Comparison of ENCODE assay signal across 20 cellular contexts in genomic region chr12:29426516-29426915, GRCh38. TPM values are rescaled to one million over a fixed set of nuclear protein-coding genes. Genes with fewer than 3 reads are reported as not detected.
A peak's percentile ranks its signal among the peaks of the same experiment; 100 is the strongest.
DNase-seq lines count a peak whose midpoint lies in the region; ATAC-seq, FAIRE-seq and TF ChIP-seq lines count a peak whose summit lies in the region.
"Had no signal": no experiment of that assay in that cellular context is flagged by ENCODE, and none has a peak within 500 bp of the region (broad histone marks: within the 10 kb centered on the region; RNA-seq: fewer than 3 reads in every experiment).

No MANE protein-coding gene starts in this region.

- H3K9ac ChIP-seq in SU-DHL-6 (ENCODE audit: low read length): no peak overlapping the region
- no peak overlapping the region for H3K9ac ChIP-seq in endothelial cell of umbilical vein (replicated peaks; ENCODE audit: extremely low read depth, insufficient read depth, low read length)
- H3K9ac ChIP-seq: BLaER1, GM23248 had no signal

- H3F3A ChIP-seq in SU-DHL-6 (ENCODE audit: insufficient read depth): peaks cover 17% of the 10 kb centered on the region

- no TSS peak for BruUV-seq in endothelial cell of umbilical vein (replicated peaks; lab: Mats Ljungman, UMichigan)

- H3K36me3 ChIP-seq in SU-DHL-6 (ENCODE audit: low read length): 0 out of 2 replicates have a peak, but pooled peaks cover 3% of the 10 kb centered on the region
- no peaks in the 10 kb centered on the region for H3K36me3 ChIP-seq in endothelial cell of umbilical vein (ENCODE audit: control insufficient read depth in 2 of 2, extremely low read depth in 1 of 2, insufficient read depth in 2 of 2, low read length in 2 of 2)
- H3K36me3 ChIP-seq in upper lobe of right lung: no peaks in the 10 kb centered on the region
- H3K36me3 ChIP-seq in aorta (ENCODE audit: control insufficient read depth in 1 of 2, insufficient read depth in 2 of 2, low read length in 1 of 2): no peaks in the 10 kb centered on the region
- no peaks in the 10 kb centered on the region for H3K36me3 ChIP-seq in esophagus muscularis mucosa
- H3K36me3 ChIP-seq: BLaER1 had no signal

- H3K9me3 ChIP-seq in SU-DHL-6 (ENCODE audit: insufficient read depth, low read length): no peaks in the 10 kb centered on the region
- no peaks in the 10 kb centered on the region for H3K9me3 ChIP-seq in endothelial cell of umbilical vein (replicated peaks; ENCODE audit: control insufficient read depth, insufficient read depth, low read length)
- H3K9me3 ChIP-seq in upper lobe of right lung: no peaks in the 10 kb centered on the region
- H3K9me3 ChIP-seq in aorta (ENCODE audit: control insufficient read depth, low read length): no peaks in the 10 kb centered on the region
- H3K9me3 ChIP-seq in esophagus muscularis mucosa: no peaks in the 10 kb centered on the region
- H3K9me3 ChIP-seq: BLaER1 had no signal

- H4K20me1 ChIP-seq in SU-DHL-6 (ENCODE audit: low read depth, low read length) (no peaks in the 10 kb centered on the region), endothelial cell of umbilical vein (replicated peaks; ENCODE audit: control insufficient read depth, extremely low read depth, insufficient read depth, low read length) (no peaks in the 10 kb centered on the region)
- H4K20me1 ChIP-seq: BLaER1 had no signal

- FAIRE-seq in endothelial cell of umbilical vein (lab: Jason Lieb, UNC): no peak
- FAIRE-seq: G401.6, GM12892, H1 had no signal

- no peaks in the 10 kb centered on the region for H3K27me3 ChIP-seq in SU-DHL-6 (ENCODE audit: low read length)
- no peaks in the 10 kb centered on the region for H3K27me3 ChIP-seq in endothelial cell of umbilical vein (ENCODE audit: control insufficient read depth in 2 of 2, insufficient read depth in 2 of 2, low read length in 2 of 2)
- H3K27me3 ChIP-seq in upper lobe of right lung: no peaks in the 10 kb centered on the region
- H3K27me3 ChIP-seq in aorta (ENCODE audit: control insufficient read depth in 1 of 2, insufficient read depth in 2 of 2, low read length in 1 of 2): no peaks in the 10 kb centered on the region
- no peaks in the 10 kb centered on the region for H3K27me3 ChIP-seq in esophagus muscularis mucosa
- H3K27me3 ChIP-seq: BLaER1 had no signal

- no peak for ATAC-seq in upper lobe of right lung
- ATAC-seq in GM21423 (IDR thresholded peaks at IDR 0.05; ENCODE audit: unreplicated experiment): no peak
- no peak for ATAC-seq in aorta (ENCODE audit: low FRiP score)
- ATAC-seq: CD8-positive, alpha-beta T cell had no signal

- TF ChIP-seq CTCF in 22Rv1 (IDR thresholded peaks at IDR 0.05) (no peak), SU-DHL-6 (IDR thresholded peaks at IDR 0.05; ENCODE audit: insufficient read depth, low read length, poor library complexity, severe bottlenecking) (no peak), endothelial cell of umbilical vein (IDR thresholded peaks at IDR 0.05; ENCODE audit: extremely low read depth in 1 of 2, insufficient read depth in 1 of 2, low read depth in 1 of 2, low read length in 2 of 2) (no peak), upper lobe of right lung (IDR thresholded peaks at IDR 0.05) (no peak), esophagus muscularis mucosa (IDR thresholded peaks at IDR 0.05) (no peak)

- H3K79me2 ChIP-seq in SU-DHL-6 (ENCODE audit: insufficient read depth, low read length): peaks cover 93% of the 10 kb centered on the region
- H3K79me2 ChIP-seq in endothelial cell of umbilical vein (ENCODE audit: control insufficient read depth, insufficient read depth, low read length): no peaks in the 10 kb centered on the region

- intact Hi-C loops in endothelial cell of umbilical vein (cut with micrococcal nuclease): no loop called here
- intact Hi-C loops in upper lobe of right lung (cut with DNase I): no loop called here
- intact Hi-C loops in aorta (cut with DNase I): no loop called here
- intact Hi-C loops in esophagus muscularis mucosa (cut with DNase I): no loop called here

- H3K9me1 ChIP-seq in endothelial cell of umbilical vein (replicated peaks; ENCODE audit: control insufficient read depth, extremely low read depth, insufficient read depth, low read length): no peaks in the 10 kb centered on the region

- H3K9me2 ChIP-seq in SU-DHL-6 (replicated peaks; ENCODE audit: insufficient read depth, low read length): no peaks in the 10 kb centered on the region

- H3K4me1 ChIP-seq in endothelial cell of umbilical vein (ENCODE audit: control insufficient read depth, extremely low read depth, insufficient read depth, low read length): peaks cover 15% of the 10 kb centered on the region
- no peaks in the 10 kb centered on the region for H3K4me1 ChIP-seq in upper lobe of right lung
- H3K4me1 ChIP-seq in aorta (ENCODE audit: control insufficient read depth in 1 of 2, insufficient read depth in 2 of 2, low read length in 2 of 2): no peaks in the 10 kb centered on the region
- H3K4me1 ChIP-seq in esophagus muscularis mucosa: no peaks in the 10 kb centered on the region
- H3K4me1 ChIP-seq: BLaER1, Caco-2 had no signal

- peak overlapping the region; percentile 91 for H3K27ac ChIP-seq in 22Rv1
- H3K27ac ChIP-seq in SU-DHL-6 (ENCODE audit: low read depth, low read length): 0 out of 2 replicates have a peak overlapping the region, but pooled peaks have one; percentile 29
- H3K27ac ChIP-seq in endothelial cell of umbilical vein (ENCODE audit: insufficient read depth, low read depth, low read length): no peak overlapping the region
- peak overlapping the region; percentile 25 for H3K27ac ChIP-seq in upper lobe of right lung
- H3K27ac ChIP-seq in aorta (ENCODE audit: low read depth in 1 of 2, low read length in 2 of 2): no peak overlapping the region
- H3K27ac ChIP-seq in esophagus muscularis mucosa (replicated peaks in 1 of 4): no peak overlapping the region
- H3K27ac ChIP-seq: BLaER1, C4-2B, GM23248 had no signal

- H3K4me3 ChIP-seq in SU-DHL-6 (ENCODE audit: insufficient read depth, low read length, poor library complexity, severe bottlenecking) (no peak overlapping the region), endothelial cell of umbilical vein (replicated peaks in 1 of 3; ENCODE audit: insufficient read depth in 1 of 3, low read depth in 1 of 3, low read length in 3 of 3) (no peak overlapping the region), upper lobe of right lung (no peak overlapping the region), aorta (ENCODE audit: low read length in 2 of 2) (no peak overlapping the region), esophagus muscularis mucosa (no peak overlapping the region)
- H3K4me3 ChIP-seq: BLaER1, GM23248 had no signal

- DNase-seq in endothelial cell of umbilical vein (ENCODE audit: low read depth, low spot score) (peak; percentile 34), upper lobe of right lung (no peak), aorta (no peak), esophagus muscularis mucosa (ENCODE audit: extremely low spot score) (no peak)
- DNase-seq: Caco-2; CD4-positive, CD25-positive, alpha-beta regulatory T cell; CD8-positive, alpha-beta T cell; DMS153; DND-41; GM23248; H7; HCEC 1CT had no signal

- CTCF ChIA-PET in endothelial cell of umbilical vein (lab: Charles Lee): interaction anchor here (1.6 to 1.9 kb wide), 2 partner anchors 10 to 353 kb away, joined by 4 to 7 read pairs; no protein-coding TSS in a partner anchor

- TF ChIP-seq EP300 in esophagus muscularis mucosa (IDR thresholded peaks at IDR 0.05): no peak

- TF ChIP-seq POLR2A in endothelial cell of umbilical vein (IDR thresholded peaks at IDR 0.05; ENCODE audit: low read depth, low read length): no peak
- TF ChIP-seq POLR2A in esophagus muscularis mucosa (IDR thresholded peaks at IDR 0.05; ENCODE audit: low read depth): no peak

- H3K4me2 ChIP-seq in SU-DHL-6 (ENCODE audit: low read depth, low read length, poor library complexity, severe bottlenecking) (peak overlapping the region; percentile 32), endothelial cell of umbilical vein (ENCODE audit: insufficient read depth, low read length) (peak overlapping the region; percentile 30)
- H3K4me2 ChIP-seq: BLaER1 had no signal

- POLR2A ChIA-PET in endothelial cell of umbilical vein (lab: Charles Lee): no interaction called here

- dilution Hi-C loops in endothelial cell of umbilical vein (cut with MboI; ENCODE audit: extremely low pct_ligation_motif_present, low sequenced_read_pairs): no loop called here

- H2AFZ ChIP-seq in SU-DHL-6 (ENCODE audit: low read depth, low read length, severe bottlenecking): no peak overlapping the region
- no peak overlapping the region for H2AFZ ChIP-seq in endothelial cell of umbilical vein (ENCODE audit: low read depth, low read length)
- H2AFZ ChIP-seq: GM23248 had no signal

- 92 to 93% methylated on average over 2 of the region's 2 CpGs for WGBS in aorta, 2 donors
- 84% methylated on average over 2 of the region's 2 CpGs for WGBS in esophagus muscularis mucosa

TF ChIP-seq in endothelial cell of umbilical vein, 7 proteins besides CTCF, POLR2A, EP300 and RAD21:
- TF ChIP-seq GATA2 (IDR thresholded peaks at IDR 0.05; ENCODE audit: insufficient read depth, insufficient read length, low read depth, low read length): peak; percentile 68
- no peak for TF ChIP-seq MYC (IDR thresholded peaks at IDR 0.05; ENCODE audit: low read depth, low read length)
TF ChIP-seq in endothelial cell of umbilical vein: peak in this region for 1.

RNA-seq across cellular contexts. Expression of gene ERGIC2, which starts 45.5 kb away (rescaled TPM):
- total RNA-seq in endothelial cell of umbilical vein: 57.6 and 60.6 TPM in 2 replicates
- 20.3 and 26.7 TPM in 2 replicates for polyA plus RNA-seq in endothelial cell of umbilical vein
- polyA plus RNA-seq in endothelial cell of umbilical vein (2011; cell fraction: cytosol; rRNA removed): 27.8 and 30.2 TPM in 2 replicates
- 10.7 and 17.2 TPM in 2 replicates for polyA plus RNA-seq in endothelial cell of umbilical vein (2011; cell fraction: nucleus; rRNA removed)
- polyA plus RNA-seq in endothelial cell of umbilical vein (2012): 68.6 and 77.9 TPM in 2 replicates
- 16.6 and 17.2 TPM in 2 replicates for polyA minus RNA-seq in endothelial cell of umbilical vein
- polyA minus RNA-seq in endothelial cell of umbilical vein (2011; cell fraction: cytosol; rRNA and poly(A)+ RNA removed): 21.9 TPM
- 22.0 and 26.8 TPM in 2 replicates for polyA minus RNA-seq in endothelial cell of umbilical vein (2011; cell fraction: nucleus; rRNA and poly(A)+ RNA removed)
- 64.0 TPM for total RNA-seq in upper lobe of right lung
- total RNA-seq in aorta: 10 to 100 TPM; 63.9 to 65.3 TPM
- polyA plus RNA-seq in aorta: 100 to 1,000 TPM in 1 of 2 donors, 10 to 100 TPM in 1; 64.8 to 118 TPM
- total RNA-seq in esophagus muscularis mucosa: 10 to 100 TPM; 27.2 to 86.8 (median 64.6) TPM

Comparison
In these comparisons a context has a peak if more than half of its experiments do, and no peak if none do; other contexts are left out.
1. H3K27ac ChIP-seq: peak in 22Rv1 (single experiment), SU-DHL-6 (single experiment) and upper lobe of right lung (single experiment); none in endothelial cell of umbilical vein (single experiment), aorta (0 of 2) and esophagus muscularis mucosa (0 of 4).